ENCODE assay signal across 8 cellular contexts in genomic region chr10:62047960-62048383, GRCh38.
A peak's percentile ranks its signal among the peaks of the same experiment; 100 is the strongest.
DNase-seq lines count a peak whose midpoint lies in the region; ATAC-seq and TF ChIP-seq lines count a peak whose summit lies in the region.

No MANE protein-coding gene starts in this region.

- TF ChIP-seq CTCF in foreskin keratinocyte (conservative IDR thresholded peaks at IDR 0.05): no peak

- peaks cover 71% of the 10 kb centered on the region for H3K4me1 ChIP-seq in foreskin keratinocyte

- ATAC-seq in foreskin keratinocyte: peak; percentile 2
- ATAC-seq in GM18502 (IDR thresholded peaks at IDR 0.05; ENCODE audit: poor library complexity, unreplicated experiment): no peak
- ATAC-seq in GM21526 (IDR thresholded peaks at IDR 0.05; ENCODE audit: low FRiP score, unreplicated experiment): no peak

- H3K27me3 ChIP-seq in foreskin keratinocyte: no peaks in the 10 kb centered on the region

- peak; percentile 19 for DNase-seq in H4 (ENCODE audit: low spot score)
- peak; percentile 48 to 68 for DNase-seq in activated CD4-positive, alpha-beta T cell treated with anti-CD3 and anti-CD28 coated beads, Interleukin-2, amount 50 U/mL, for 48 hours
- peak in 1 of 2 donors; percentile 47 for DNase-seq in foreskin keratinocyte
- peak in 2 of 3 donors; percentile 45 to 53 for DNase-seq in stimulated activated CD4-positive, alpha-beta T cell treated with anti-CD3 and anti-CD28 coated beads, Interleukin-12 subunit alpha, Interleukin-12 subunit beta, amount 100 ng/mL, for 48 hours (ENCODE audit: low read depth in 2 of 3, low spot score in 1 of 3)
- DNase-seq in NCI-H1694 treated with DMSO at 0.1 percent for 48 hours (lab: John Stamatoyannopoulos, UW): no peak
- no peak for DNase-seq in NOMO-1 treated with DMSO at 0.1 percent for 48 hours (lab: John Stamatoyannopoulos, UW; ENCODE audit: unreplicated experiment)

- peak overlapping the region; percentile 82 for H3K27ac ChIP-seq in foreskin keratinocyte

Comparison
In these comparisons a context has a peak if more than half of its experiments do, and no peak if none do; other contexts are left out.
1. DNase-seq: peak in H4 (single experiment), activated CD4-positive, alpha-beta T cell treated with anti-CD3 and anti-CD28 coated beads, Interleukin-2, amount 50 U/mL, for 48 hours (2 of 2) and stimulated activated CD4-positive, alpha-beta T cell treated with anti-CD3 and anti-CD28 coated beads, Interleukin-12 subunit alpha, Interleukin-12 subunit beta, amount 100 ng/mL, for 48 hours (2 of 3); none in NCI-H1694 treated with DMSO at 0.1 percent for 48 hours (single experiment) and NOMO-1 treated with DMSO at 0.1 percent for 48 hours (single experiment).